7 cellular contexts compared by ENCODE assay signal in the genomic region with DNA sequence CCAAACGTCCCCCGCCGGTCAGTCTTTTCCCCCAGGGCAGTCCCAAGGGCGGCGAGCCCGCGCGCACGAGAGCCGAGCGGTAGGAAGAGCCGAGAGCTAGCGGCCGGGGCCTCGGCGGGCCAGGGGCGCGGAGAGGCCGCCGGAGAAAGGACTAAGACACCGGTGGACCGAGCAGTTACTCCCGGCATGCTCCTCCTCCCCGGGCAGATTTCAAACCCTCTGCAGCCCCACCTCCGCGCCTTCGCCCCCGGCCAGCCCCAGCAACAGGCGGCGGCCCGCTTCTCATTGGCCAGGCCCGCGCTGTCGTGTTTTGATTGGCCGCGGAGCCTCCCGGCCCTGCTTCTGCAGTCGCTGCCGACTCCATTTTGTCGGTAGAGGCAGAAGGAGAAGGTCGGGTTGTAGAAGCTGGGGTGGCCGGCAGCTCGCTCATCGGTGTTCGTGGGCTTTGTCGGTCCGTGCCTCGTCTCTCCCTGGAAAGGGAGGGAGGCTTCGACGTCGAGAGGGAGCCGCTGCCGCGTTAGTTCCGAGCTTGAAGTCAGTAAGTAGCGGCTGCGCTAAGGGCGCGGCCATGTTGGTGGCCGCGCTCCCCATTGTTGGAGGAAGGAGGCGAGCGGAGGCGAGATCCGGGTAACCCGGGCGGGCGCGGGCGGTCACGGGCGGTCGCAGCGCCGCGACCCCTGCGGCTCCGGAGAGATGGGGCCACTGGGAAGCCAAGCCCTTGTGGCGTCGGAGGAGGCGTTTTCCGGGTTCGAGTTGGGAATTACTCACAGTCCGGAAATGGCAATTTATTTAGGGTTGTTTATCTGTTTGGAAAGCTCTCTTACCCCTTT.
DNase-seq lines count a peak whose midpoint lies in the region; ATAC-seq and TF ChIP-seq lines count a peak whose summit lies in the region.

A gene with protein sequence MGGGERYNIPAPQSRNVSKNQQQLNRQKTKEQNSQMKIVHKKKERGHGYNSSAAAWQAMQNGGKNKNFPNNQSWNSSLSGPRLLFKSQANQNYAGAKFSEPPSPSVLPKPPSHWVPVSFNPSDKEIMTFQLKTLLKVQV (plus strand): TSS at position 368 of the 830 bp plus-strand sequence. CDS start 1,630 bp downstream, outside the sequence.

- ATAC-seq in GM18505 (IDR thresholded peaks at IDR 0.05; ENCODE audit: unreplicated experiment): peak; percentile 75
- ATAC-seq in HG02981 (IDR thresholded peaks at IDR 0.05; ENCODE audit: unreplicated experiment): peak; percentile 81

- TF ChIP-seq POLR2A in GM18505 (IDR thresholded peaks at IDR 0.05; ENCODE audit: borderline replicate concordance, extremely low read depth, insufficient read depth, insufficient read length): peak; percentile 90

- DNase-seq in NCI-H2029 treated with DMSO at 0.1 percent for 48 hours (lab: John Stamatoyannopoulos, UW) (peak; percentile 88), T1000 (lab: John Stamatoyannopoulos, UW) (peak; percentile 96), astrocyte of the hippocampus (ENCODE audit: low read depth, low spot score) (peak; percentile 99), hepatic stellate cell (ENCODE audit: low spot score) (peak; percentile 99), retina (peak; percentile 100)

Comparison
In these comparisons a context has a peak if more than half of its experiments do, and no peak if none do; other contexts are left out.
1. Peak in every context shown above with its lines: DNase-seq and ATAC-seq.